Comparison of ENCODE assay signal across 25 cellular contexts in genomic region chr3:111229301-111229700, GRCh38.
A peak's percentile ranks its signal among the peaks of the same experiment; 100 is the strongest.
DNase-seq lines count a peak whose midpoint lies in the region; ATAC-seq and TF ChIP-seq lines count a peak whose summit lies in the region.
"Had no signal": no experiment of that assay in that cellular context is flagged by ENCODE, and none has a peak within 500 bp of the region (broad histone marks: within the 10 kb centered on the region; RNA-seq: fewer than 3 reads in every experiment).

No MANE protein-coding gene starts in this region.

- CTCF ChIA-PET in WTC11 (lab: Charles Lee) (no interaction called here), HEK293T (lab: Yijun Ruan, JAX) (no interaction called here)

- H3K9me3 ChIP-seq in testis = no peaks in the 10 kb centered on the region
- H3K9me3 ChIP-seq in WERI-Rb-1 (ENCODE audit: severe bottlenecking) = no peaks in the 10 kb centered on the region
- H3K9me3 ChIP-seq: BE2C, BLaER1 had no signal

- no peak overlapping the region for H2BK15ac ChIP-seq in mesendoderm (replicated peaks; ENCODE audit: low read depth)

- peaks cover 8% of the 10 kb centered on the region for H3K9me3 Mint-ChIP-seq in GM23338
- H3K9me3 Mint-ChIP-seq in WTC11 = peaks cover 43% of the 10 kb centered on the region

- no peak overlapping the region for H4K5ac ChIP-seq in mesendoderm (ENCODE audit: low read length)

- no peaks in the 10 kb centered on the region for H3K36me3 ChIP-seq in GM23338 (ENCODE audit: insufficient read depth)
- no peaks in the 10 kb centered on the region for H3K36me3 ChIP-seq in mesendoderm (ENCODE audit: control insufficient read depth, insufficient read depth, low read length)
- no peaks in the 10 kb centered on the region for H3K36me3 ChIP-seq in testis (ENCODE audit: low read depth, missing control alignments)
- no peaks in the 10 kb centered on the region for H3K36me3 ChIP-seq in WERI-Rb-1
- H3K36me3 ChIP-seq: BE2C, BLaER1 had no signal

- H3K27ac ChIP-seq in GM23338 (ENCODE audit: low read depth) (no peak overlapping the region), mesendoderm (ENCODE audit: low read depth, low read length) (no peak overlapping the region), testis (no peak overlapping the region), WERI-Rb-1 (no peak overlapping the region)
- H3K27ac ChIP-seq: BLaER1 had no signal

- H3K27ac Mint-ChIP-seq in GM23338 (no peak overlapping the region), WTC11 (no peak overlapping the region)
- H3K27ac Mint-ChIP-seq: CD14-positive monocyte; CD4-positive, CD25-positive, alpha-beta regulatory T cell had no signal

- H3K18ac ChIP-seq in mesendoderm (ENCODE audit: low read length) = no peak overlapping the region

- no peak overlapping the region for H3K56ac ChIP-seq in mesendoderm (ENCODE audit: low read length)

- H3K9ac ChIP-seq in mesendoderm (ENCODE audit: low read length) = no peak overlapping the region
- H3K9ac ChIP-seq: BLaER1 had no signal

- H2BK5ac ChIP-seq in mesendoderm (ENCODE audit: low read length) = no peak overlapping the region

- no CpG with 5 or more reads among the region's 3 CpGs for WGBS in mesendoderm (ENCODE audit: extremely low coverage, insufficient coverage, low lambda C conversion rate)
- 81 to 90% methylated on average over 3 of the region's 3 CpGs for WGBS in testis, 2 donors

- H3K4me1 Mint-ChIP-seq in GM23338 (peaks cover 9% of the 10 kb centered on the region), WTC11 (peaks cover 18% of the 10 kb centered on the region)
- H3K4me1 Mint-ChIP-seq: CD14-positive monocyte; CD4-positive, CD25-positive, alpha-beta regulatory T cell; CD8-positive, alpha-beta memory T cell had no signal

- H3K4me2 ChIP-seq in GM23338 (no peak overlapping the region), mesendoderm (ENCODE audit: low read length) (no peak overlapping the region)
- H3K4me2 ChIP-seq: BLaER1 had no signal

- ATAC-seq in GM23338 (no peak), WTC11 (peak; percentile 67), HG02642 (IDR thresholded peaks at IDR 0.05; ENCODE audit: poor library complexity, unreplicated experiment) (no peak)

- TF ChIP-seq CTCF in GM23338 (conservative IDR thresholded peaks at IDR 0.05; ENCODE audit: low read depth in 2 of 2) (no peak), WTC11 (IDR thresholded peaks at IDR 0.05) (no peak), testis (IDR thresholded peaks at IDR 0.05) (no peak), WERI-Rb-1 (IDR thresholded peaks at IDR 0.05; ENCODE audit: low read depth, low read length) (no peak)

- no peak overlapping the region for H3K4ac ChIP-seq in mesendoderm (ENCODE audit: low read depth, low read length)

- no peak for DNase-seq in GM23338 (ENCODE audit: low spot score)
- no peak for DNase-seq in WTC11 (ENCODE audit: low spot score)
- DNase-seq in astrocyte of the hippocampus (ENCODE audit: low read depth, low spot score) = peak; percentile 67
- DNase-seq in mesendoderm = peak; percentile 40
- no peak for DNase-seq in HEK293T (ENCODE audit: extremely low spot score)
- no peak for DNase-seq in testis
- no peak for DNase-seq in WERI-Rb-1
- DNase-seq: 8988T; ACHN; BE2C; C1 segment of cervical spinal cord; CD4-positive, alpha-beta memory T cell; CD4-positive, CD25-positive, alpha-beta regulatory T cell; CD8-positive, alpha-beta memory T cell; COR-L47; DMS 273 treated with DMSO at 0.1 percent for 48 hours; DMS153; DMS53; DMS79; DND-41; EL; GF-D8 had no signal

- H3K4me3 Mint-ChIP-seq in GM23338 (no peak overlapping the region), WTC11 (no peak overlapping the region)
- H3K4me3 Mint-ChIP-seq: CD14-positive monocyte; CD4-positive, alpha-beta memory T cell; CD4-positive, CD25-positive, alpha-beta regulatory T cell; CD8-positive, alpha-beta memory T cell had no signal

- 0 out of 2 replicates have a peak overlapping the region, but pooled peaks have one; percentile 30 for H2AFZ ChIP-seq in GM23338

- H3K79me1 ChIP-seq in mesendoderm (ENCODE audit: low read length) = no peaks in the 10 kb centered on the region

- H3K4me3 ChIP-seq in GM23338 = no peak overlapping the region
- no peak overlapping the region for H3K4me3 ChIP-seq in mesendoderm (ENCODE audit: low read length)
- no peak overlapping the region for H3K4me3 ChIP-seq in testis
- H3K4me3 ChIP-seq in WERI-Rb-1 (ENCODE audit: low read depth, low read length) = no peak overlapping the region
- H3K4me3 ChIP-seq: BLaER1 had no signal

- H3F3A ChIP-seq in GM23338 (replicated peaks; ENCODE audit: low read depth) = no peaks in the 10 kb centered on the region

- no peaks in the 10 kb centered on the region for H3K4me1 ChIP-seq in GM23338 (ENCODE audit: insufficient read depth)
- H3K4me1 ChIP-seq in mesendoderm (ENCODE audit: control insufficient read depth, low read depth, low read length) = no peaks in the 10 kb centered on the region
- no peaks in the 10 kb centered on the region for H3K4me1 ChIP-seq in testis
- H3K4me1 ChIP-seq: BE2C, BLaER1 had no signal

- H3K27me3 Mint-ChIP-seq in GM23338 (ENCODE audit: insufficient read depth, low read depth, poor library complexity) (no peaks in the 10 kb centered on the region), WTC11 (ENCODE audit: low read depth) (no peaks in the 10 kb centered on the region)
- H3K27me3 Mint-ChIP-seq: CD4-positive, alpha-beta memory T cell; CD4-positive, CD25-positive, alpha-beta regulatory T cell had no signal

- H3K79me2 ChIP-seq in GM23338 (replicated peaks; ENCODE audit: insufficient read depth) = no peaks in the 10 kb centered on the region
- no peaks in the 10 kb centered on the region for H3K79me2 ChIP-seq in mesendoderm (ENCODE audit: control insufficient read depth, insufficient read depth, low read length)

- H3K9me2 ChIP-seq in GM23338 (ENCODE audit: insufficient read depth) = peaks cover 20% of the 10 kb centered on the region

- no peak overlapping the region for H3K23ac ChIP-seq in mesendoderm (ENCODE audit: low read length)

- H3K27me3 ChIP-seq in GM23338 (ENCODE audit: insufficient read depth) (no peaks in the 10 kb centered on the region), mesendoderm (ENCODE audit: insufficient read depth, low read length, poor library complexity) (no peaks in the 10 kb centered on the region), testis (no peaks in the 10 kb centered on the region), WERI-Rb-1 (ENCODE audit: insufficient read depth, low read depth, severe bottlenecking) (no peaks in the 10 kb centered on the region)
- H3K27me3 ChIP-seq: BE2C, BLaER1 had no signal

- no peak for TF ChIP-seq POLR2A in testis (IDR thresholded peaks at IDR 0.05)

- H3K36me3 Mint-ChIP-seq in GM23338 (ENCODE audit: low read depth) (peaks cover 21% of the 10 kb centered on the region), WTC11 (peaks cover 21% of the 10 kb centered on the region)
- H3K36me3 Mint-ChIP-seq: CD14-positive monocyte; CD4-positive, CD25-positive, alpha-beta regulatory T cell had no signal

- no peak overlapping the region for H4K8ac ChIP-seq in mesendoderm (ENCODE audit: low read depth, low read length)

- no peak overlapping the region for H2BK120ac ChIP-seq in mesendoderm (ENCODE audit: low read depth, low read length)

- POLR2A ChIA-PET in WTC11 (lab: Charles Lee) (no interaction called here), HEK293T (lab: Yijun Ruan, JAX) (no interaction called here)

- no peaks in the 10 kb centered on the region for H4K20me1 ChIP-seq in GM23338 (replicated peaks; ENCODE audit: insufficient read depth)
- H4K20me1 ChIP-seq: BLaER1 had no signal

- H2AK5ac ChIP-seq in mesendoderm (ENCODE audit: low read length) = no peak overlapping the region

- intact Hi-C loops in testis (cut with DNase I; ENCODE audit: low total_unique reads) = no loop called here

TF ChIP-seq in GM23338, 12 proteins besides CTCF, POLR2A, EP300 and RAD21 (continues in another document):
- TF ChIP-seq ZNF114 (CRISPR knock-in tag; IDR thresholded peaks at IDR 0.05) (no peak), NANOG (IDR thresholded peaks at IDR 0.05; ENCODE audit: borderline replicate concordance) (no peak), ZNF331 (CRISPR knock-in tag; IDR thresholded peaks at IDR 0.05; ENCODE audit: low read depth) (no peak)
- TF ChIP-seq, protein P1, sequence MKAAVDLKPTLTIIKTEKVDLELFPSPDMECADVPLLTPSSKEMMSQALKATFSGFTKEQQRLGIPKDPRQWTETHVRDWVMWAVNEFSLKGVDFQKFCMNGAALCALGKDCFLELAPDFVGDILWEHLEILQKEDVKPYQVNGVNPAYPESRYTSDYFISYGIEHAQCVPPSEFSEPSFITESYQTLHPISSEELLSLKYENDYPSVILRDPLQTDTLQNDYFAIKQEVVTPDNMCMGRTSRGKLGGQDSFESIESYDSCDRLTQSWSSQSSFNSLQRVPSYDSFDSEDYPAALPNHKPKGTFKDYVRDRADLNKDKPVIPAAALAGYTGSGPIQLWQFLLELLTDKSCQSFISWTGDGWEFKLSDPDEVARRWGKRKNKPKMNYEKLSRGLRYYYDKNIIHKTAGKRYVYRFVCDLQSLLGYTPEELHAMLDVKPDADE (IDR thresholded peaks at IDR 0.05) = no peak

TF ChIP-seq in WTC11, 78 proteins besides CTCF, POLR2A, EP300 and RAD21 (continues in another document):
- TF ChIP-seq, protein P2, sequence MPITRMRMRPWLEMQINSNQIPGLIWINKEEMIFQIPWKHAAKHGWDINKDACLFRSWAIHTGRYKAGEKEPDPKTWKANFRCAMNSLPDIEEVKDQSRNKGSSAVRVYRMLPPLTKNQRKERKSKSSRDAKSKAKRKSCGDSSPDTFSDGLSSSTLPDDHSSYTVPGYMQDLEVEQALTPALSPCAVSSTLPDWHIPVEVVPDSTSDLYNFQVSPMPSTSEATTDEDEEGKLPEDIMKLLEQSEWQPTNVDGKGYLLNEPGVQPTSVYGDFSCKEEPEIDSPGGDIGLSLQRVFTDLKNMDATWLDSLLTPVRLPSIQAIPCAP (CRISPR knock-in tag; IDR thresholded peaks at IDR 0.05) = no peak
- no peak for TF ChIP-seq GTF2I (CRISPR knock-in tag; conservative IDR thresholded peaks at IDR 0.05)
- TF ChIP-seq KAT7 (CRISPR knock-in tag; IDR thresholded peaks at IDR 0.05; ENCODE audit: borderline replicate concordance) = no peak
- no peak for TF ChIP-seq JAZF1 (CRISPR knock-in tag; IDR thresholded peaks at IDR 0.05)

TF ChIP-seq in HEK293T, 16 proteins besides CTCF, POLR2A, EP300 and RAD21 (continues in another document):
- TF ChIP-seq FOXM1 (IDR thresholded peaks at IDR 0.05; ENCODE audit: borderline replicate concordance) = no peak
- no peak for TF ChIP-seq TARDBP (IDR thresholded peaks at IDR 0.05)
- no peak for TF ChIP-seq ZNF384 (IDR thresholded peaks at IDR 0.05)
- TF ChIP-seq HDGF (IDR thresholded peaks at IDR 0.05; ENCODE audit: borderline replicate concordance) = no peak
- TF ChIP-seq, protein P3, sequence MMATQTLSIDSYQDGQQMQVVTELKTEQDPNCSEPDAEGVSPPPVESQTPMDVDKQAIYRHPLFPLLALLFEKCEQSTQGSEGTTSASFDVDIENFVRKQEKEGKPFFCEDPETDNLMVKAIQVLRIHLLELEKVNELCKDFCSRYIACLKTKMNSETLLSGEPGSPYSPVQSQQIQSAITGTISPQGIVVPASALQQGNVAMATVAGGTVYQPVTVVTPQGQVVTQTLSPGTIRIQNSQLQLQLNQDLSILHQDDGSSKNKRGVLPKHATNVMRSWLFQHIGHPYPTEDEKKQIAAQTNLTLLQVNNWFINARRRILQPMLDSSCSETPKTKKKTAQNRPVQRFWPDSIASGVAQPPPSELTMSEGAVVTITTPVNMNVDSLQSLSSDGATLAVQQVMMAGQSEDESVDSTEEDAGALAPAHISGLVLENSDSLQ (IDR thresholded peaks at IDR 0.05) = no peak
- no peak for TF ChIP-seq BHLHE40 (IDR thresholded peaks at IDR 0.05; ENCODE audit: borderline replicate concordance)

Comparison
In these comparisons a context has a peak if more than half of its experiments do, and no peak if none do; other contexts are left out.
1. DNase-seq: peak in astrocyte of the hippocampus (single experiment) and mesendoderm (single experiment); none in GM23338 (single experiment), WTC11 (single experiment), HEK293T (single experiment), testis (single experiment) and WERI-Rb-1 (single experiment).